Comparison of ENCODE assay signal across 1 cellular context in genomic region chr17:57363998-57364645, GRCh38.
TF ChIP-seq lines count a peak whose summit lies in the region.

No MANE protein-coding gene starts in this region.

TF ChIP-seq in SK-N-SH treated with all-trans-retinoic acid at 6 μM for 48 hours, 23 proteins besides CTCF, POLR2A, EP300 and RAD21 (continued from another document):
- TF ChIP-seq TSHZ2 (CRISPR knock-in tag; IDR thresholded peaks at IDR 0.05) (peak; percentile 81), OSR1 (CRISPR knock-in tag; IDR thresholded peaks at IDR 0.05) (no peak), CSDC2 (CRISPR knock-in tag; IDR thresholded peaks at IDR 0.05) (no peak), TOX (CRISPR knock-in tag; IDR thresholded peaks at IDR 0.05; ENCODE audit: borderline replicate concordance) (no peak), ARNTL (CRISPR knock-in tag; IDR thresholded peaks at IDR 0.05; ENCODE audit: borderline replicate concordance, low read depth) (no peak), ZFP30 (CRISPR knock-in tag; IDR thresholded peaks at IDR 0.05) (no peak), SNAI2 (CRISPR knock-in tag; IDR thresholded peaks at IDR 0.05) (0 out of 2 replicates have a peak, but pooled peaks have one; percentile 26), POU6F1 (CRISPR knock-in tag; IDR thresholded peaks at IDR 0.05; ENCODE audit: borderline replicate concordance, low read depth) (no peak), PPARA (CRISPR knock-in tag; IDR thresholded peaks at IDR 0.05; ENCODE audit: borderline replicate concordance) (no peak), BACH2 (CRISPR knock-in tag; IDR thresholded peaks at IDR 0.05; ENCODE audit: borderline replicate concordance) (no peak), ESRRG (CRISPR knock-in tag; IDR thresholded peaks at IDR 0.05) (no peak)
